In genomic region chr16:20901068-20901440, GRCh38 we compare ENCODE assay signal across 1 cellular context.
TF ChIP-seq lines count a peak whose summit lies in the region.

No MANE protein-coding gene starts in this region.

TF ChIP-seq in HepG2, 621 proteins besides CTCF, POLR2A, EP300 and RAD21 (continued from another document and continues in another):
- TF ChIP-seq IRF9 (CRISPR knock-in tag; IDR thresholded peaks at IDR 0.05; ENCODE audit: borderline replicate concordance): 0 out of 2 replicates have a peak, but pooled peaks have one; percentile 2
- 0 out of 2 replicates have a peak, but pooled peaks have one; percentile 2 for TF ChIP-seq NR2F2 (IDR thresholded peaks at IDR 0.05; ENCODE audit: borderline replicate concordance, low read depth)
- TF ChIP-seq ZBTB10 (CRISPR knock-in tag; IDR thresholded peaks at IDR 0.05; ENCODE audit: borderline replicate concordance): peak; percentile 68; the same call in 1 of the 2 replicates
- 0 out of 2 replicates have a peak, but pooled peaks have one; percentile 18 for TF ChIP-seq ZNF629 (CRISPR knock-in tag; conservative IDR thresholded peaks at IDR 0.05)
- TF ChIP-seq THYN1 (CRISPR knock-in tag; IDR thresholded peaks at IDR 0.05; ENCODE audit: borderline replicate concordance, low read depth): 0 out of 2 replicates have a peak, but pooled peaks have one; percentile 1
- TF ChIP-seq ZFP41 (CRISPR knock-in tag; IDR thresholded peaks at IDR 0.05; ENCODE audit: borderline replicate concordance): peak; percentile 1; the same call in 1 of the 2 replicates
- TF ChIP-seq ATF5 (CRISPR knock-in tag; IDR thresholded peaks at IDR 0.05; ENCODE audit: low read depth): no peak
- no peak for TF ChIP-seq ZNF7 (CRISPR knock-in tag; IDR thresholded peaks at IDR 0.05)
- 0 out of 2 replicates have a peak, but pooled peaks have one; percentile 40 for TF ChIP-seq KIAA2018 (CRISPR knock-in tag; IDR thresholded peaks at IDR 0.05; ENCODE audit: borderline replicate concordance)
- TF ChIP-seq ZNF572 (CRISPR knock-in tag; IDR thresholded peaks at IDR 0.05): 0 out of 2 replicates have a peak, but pooled peaks have one; percentile 29
- TF ChIP-seq MLXIP (CRISPR knock-in tag; IDR thresholded peaks at IDR 0.05; ENCODE audit: borderline replicate concordance): 0 out of 2 replicates have a peak, but pooled peaks have one; percentile 9
- TF ChIP-seq BRF2 (CRISPR knock-in tag; IDR thresholded peaks at IDR 0.05): no peak
- 0 out of 2 replicates have a peak, but pooled peaks have one; percentile 3 for TF ChIP-seq ZNF558 (CRISPR knock-in tag; IDR thresholded peaks at IDR 0.05; ENCODE audit: borderline replicate concordance)
- TF ChIP-seq ZNF563 (CRISPR knock-in tag; IDR thresholded peaks at IDR 0.05): no peak
- 0 out of 2 replicates have a peak, but pooled peaks have one; percentile 3 for TF ChIP-seq ARID2 (CRISPR knock-in tag; IDR thresholded peaks at IDR 0.05; ENCODE audit: borderline replicate concordance)
- TF ChIP-seq ZNF589 (CRISPR knock-in tag; conservative IDR thresholded peaks at IDR 0.05): 0 out of 2 replicates have a peak, but pooled peaks have one; percentile 9
- 0 out of 2 replicates have a peak, but pooled peaks have one; percentile 12 for TF ChIP-seq ZBTB2 (CRISPR knock-in tag; IDR thresholded peaks at IDR 0.05; ENCODE audit: low read depth)
- peak; percentile 85 for TF ChIP-seq AGO2 (optimal IDR thresholded peaks at IDR 0.05; ENCODE audit: low read depth, low read length)
- 0 out of 2 replicates have a peak, but pooled peaks have one; percentile 7 for TF ChIP-seq ZBTB7A (CRISPR knock-in tag; IDR thresholded peaks at IDR 0.05)
- no peak for TF ChIP-seq ZHX2 (IDR thresholded peaks at IDR 0.05; ENCODE audit: low read depth)
- no peak for TF ChIP-seq ZHX2 (CRISPR knock-in tag; IDR thresholded peaks at IDR 0.05; ENCODE audit: borderline replicate concordance)
- 0 out of 2 replicates have a peak, but pooled peaks have one; percentile 10 for TF ChIP-seq SP4 (CRISPR knock-in tag; IDR thresholded peaks at IDR 0.05)
- TF ChIP-seq ELF4 (CRISPR knock-in tag; IDR thresholded peaks at IDR 0.05; ENCODE audit: borderline replicate concordance): 0 out of 2 replicates have a peak, but pooled peaks have one; percentile 20
- TF ChIP-seq RFX5 (IDR thresholded peaks at IDR 0.05; ENCODE audit: low read depth, low read length): peak; percentile 12; the same call in 1 of the 2 replicates
- TF ChIP-seq WIZ (CRISPR knock-in tag; IDR thresholded peaks at IDR 0.05): peak; percentile 3; the same call in 1 of the 2 replicates
- 0 out of 2 replicates have a peak, but pooled peaks have one; percentile 8 for TF ChIP-seq NFKB2 (CRISPR knock-in tag; IDR thresholded peaks at IDR 0.05; ENCODE audit: borderline replicate concordance)
